Comparison of ENCODE assay signal across 32 cellular contexts in the genomic region with DNA sequence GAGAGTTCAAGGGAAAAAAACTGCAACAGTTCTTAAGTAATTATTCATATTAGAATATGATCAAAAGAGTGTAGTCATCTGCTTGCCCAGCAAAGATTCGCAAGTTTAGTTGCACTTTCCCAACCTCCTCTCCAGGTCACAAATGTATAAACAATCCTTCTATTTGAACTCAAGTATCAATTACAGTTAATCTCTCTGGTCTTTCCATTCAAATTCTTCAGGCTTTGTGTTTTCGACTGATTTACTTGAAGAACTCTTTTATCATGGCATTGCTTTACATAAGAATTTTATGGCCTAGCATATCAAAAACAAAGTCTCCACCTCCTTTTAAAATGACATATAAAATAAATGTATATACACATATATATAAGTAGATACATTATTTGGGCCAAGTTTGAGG.
"Had no signal": no experiment of that assay in that cellular context is flagged by ENCODE, and none has a peak within 500 bp of the region (broad histone marks: within the 10 kb centered on the region; RNA-seq: fewer than 3 reads in every experiment).

No MANE protein-coding gene starts in this region.

- H3K27ac ChIP-seq: body of pancreas, cardiac muscle cell, coronary artery, gastroesophageal sphincter, WERI-Rb-1 had no signal

- H3K4me1 Mint-ChIP-seq: activated B cell treated with CpG ODN at 0.5 μM for 24 hours; activated T-helper 17 cell treated with anti-CD3 and anti-CD28 coated beads, Interleukin-2, amount 50 U/mL, for 72 hours; T-helper 17 cell had no signal

- H3K9me3 ChIP-seq: body of pancreas, esophagus squamous epithelium, gastroesophageal sphincter had no signal

- H3K36me3 ChIP-seq: cardiac muscle cell, esophagus squamous epithelium, gastroesophageal sphincter, WERI-Rb-1 had no signal

- H3K4me3 ChIP-seq: body of pancreas, cardiac muscle cell, coronary artery, esophagus squamous epithelium, gastroesophageal sphincter had no signal

- H3K36me3 Mint-ChIP-seq: activated naive CD8-positive, alpha-beta T cell had no signal

- DNase-seq: activated B cell treated with CpG ODN at 0.5 μM for 24 hours; activated CD4-positive, alpha-beta T cell treated with anti-CD3 and anti-CD28 coated beads for 48 hours; activated CD4-positive, alpha-beta T cell treated with anti-CD3 and anti-CD28 coated beads, Interleukin-2, amount 50 U/mL, for 1 hour; activated CD4-positive, alpha-beta T cell treated with anti-CD3 and anti-CD28 coated beads, Interleukin-2, amount 50 U/mL, for 48 hours; activated CD8-positive, alpha-beta memory T cell treated with anti-CD3 and anti-CD28 coated beads for 24 hours; activated CD8-positive, alpha-beta T cell treated with anti-CD3 and anti-CD28 coated beads for 36 hours; activated effector memory CD4-positive, alpha-beta T cell treated with Interleukin-2 at 50 U/mL for 16 hours; activated gamma-delta T cell treated with Interleukin-2 at 50 U/mL for 16 hours; activated naive CD4-positive, alpha-beta T cell treated with anti-CD3 and anti-CD28 coated beads, Interleukin-2, amount 50 U/mL, for 16 hours; activated naive CD4-positive, alpha-beta T cell treated with Interleukin-2 at 50 U/mL for 16 hours; activated T-cell treated with anti-CD3 and anti-CD28 coated beads, Interleukin-2, amount 50 U/mL, for 4 hours; amniotic stem cell; anterior cingulate cortex; body of pancreas; central memory CD4-positive, alpha-beta T cell; cerebellar nuclear complex; dermis blood vessel endothelial cell; effector CD4-positive, alpha-beta T cell; effector memory CD8-positive, alpha-beta T cell; esophagus squamous epithelium; foreskin melanocyte; T-helper 1 cell; T-helper 17 cell; T1000; WERI-Rb-1 had no signal

- H3K4me3 Mint-ChIP-seq: activated B cell treated with CpG ODN at 0.5 μM for 24 hours; activated CD8-positive, alpha-beta T cell treated with anti-CD3 and anti-CD28 coated beads for 36 hours; activated naive CD8-positive, alpha-beta T cell; activated T-cell treated with anti-CD3 and anti-CD28 coated beads, Interleukin-2, amount 50 U/mL, for 4 hours; activated T-helper 17 cell treated with anti-CD3 and anti-CD28 coated beads, Interleukin-2, amount 50 U/mL, for 72 hours; effector memory CD8-positive, alpha-beta T cell; T-helper 17 cell; T-helper 2 cell treated with Interferon-gamma antibody and Interleukin-4, amounts not matched to agents 5 μg/mL and 100 μg/mL, for 36 hours had no signal

- H3K4me1 ChIP-seq: body of pancreas, gastroesophageal sphincter had no signal

- H3K27ac Mint-ChIP-seq: activated B cell treated with CpG ODN at 0.5 μM for 24 hours; activated CD8-positive, alpha-beta T cell treated with anti-CD3 and anti-CD28 coated beads for 36 hours; activated naive CD8-positive, alpha-beta T cell; activated T-helper 17 cell treated with anti-CD3 and anti-CD28 coated beads, Interleukin-2, amount 50 U/mL, for 72 hours; effector memory CD8-positive, alpha-beta T cell; T-helper 17 cell; T-helper 2 cell treated with Interferon-gamma antibody and Interleukin-4, amounts not matched to agents 5 μg/mL and 100 μg/mL, for 36 hours had no signal

- H3K9me3 Mint-ChIP-seq: activated B cell treated with CpG ODN at 0.5 μM for 24 hours; activated CD8-positive, alpha-beta T cell treated with anti-CD3 and anti-CD28 coated beads for 36 hours; activated T-cell treated with anti-CD3 and anti-CD28 coated beads, Interleukin-2, amount 50 U/mL, for 4 hours; activated T-helper 17 cell treated with anti-CD3 and anti-CD28 coated beads, Interleukin-2, amount 50 U/mL, for 72 hours; effector memory CD8-positive, alpha-beta T cell; T-helper 2 cell treated with Interferon-gamma antibody and Interleukin-4, amounts not matched to agents 5 μg/mL and 100 μg/mL, for 36 hours had no signal

- H3K27me3 Mint-ChIP-seq: activated B cell treated with CpG ODN at 0.5 μM for 24 hours; activated CD8-positive, alpha-beta T cell treated with anti-CD3 and anti-CD28 coated beads for 36 hours; activated naive CD8-positive, alpha-beta T cell; activated T-helper 17 cell treated with anti-CD3 and anti-CD28 coated beads, Interleukin-2, amount 50 U/mL, for 72 hours; effector memory CD8-positive, alpha-beta T cell; T-helper 17 cell had no signal

- H3K27me3 ChIP-seq: body of pancreas, cardiac muscle cell, esophagus squamous epithelium, gastroesophageal sphincter had no signal

- ATAC-seq: activated CD4-positive, CD25-positive, alpha-beta regulatory T cell treated with anti-CD3 and anti-CD28 coated beads, Interleukin-2, amount 50 U/mL, for 24 hours; activated CD8-positive, alpha-beta T cell treated with anti-CD3 and anti-CD28 coated beads for 36 hours; activated T-cell treated with anti-CD3 and anti-CD28 coated beads, Interleukin-2, amount 50 U/mL, for 4 hours; activated T-helper 17 cell treated with anti-CD3 and anti-CD28 coated beads, Interleukin-2, amount 50 U/mL, for 72 hours; body of pancreas; effector memory CD8-positive, alpha-beta T cell; gastroesophageal sphincter; T-helper 17 cell had no signal
